1 cellular context compared by ENCODE assay signal in the genomic region with DNA sequence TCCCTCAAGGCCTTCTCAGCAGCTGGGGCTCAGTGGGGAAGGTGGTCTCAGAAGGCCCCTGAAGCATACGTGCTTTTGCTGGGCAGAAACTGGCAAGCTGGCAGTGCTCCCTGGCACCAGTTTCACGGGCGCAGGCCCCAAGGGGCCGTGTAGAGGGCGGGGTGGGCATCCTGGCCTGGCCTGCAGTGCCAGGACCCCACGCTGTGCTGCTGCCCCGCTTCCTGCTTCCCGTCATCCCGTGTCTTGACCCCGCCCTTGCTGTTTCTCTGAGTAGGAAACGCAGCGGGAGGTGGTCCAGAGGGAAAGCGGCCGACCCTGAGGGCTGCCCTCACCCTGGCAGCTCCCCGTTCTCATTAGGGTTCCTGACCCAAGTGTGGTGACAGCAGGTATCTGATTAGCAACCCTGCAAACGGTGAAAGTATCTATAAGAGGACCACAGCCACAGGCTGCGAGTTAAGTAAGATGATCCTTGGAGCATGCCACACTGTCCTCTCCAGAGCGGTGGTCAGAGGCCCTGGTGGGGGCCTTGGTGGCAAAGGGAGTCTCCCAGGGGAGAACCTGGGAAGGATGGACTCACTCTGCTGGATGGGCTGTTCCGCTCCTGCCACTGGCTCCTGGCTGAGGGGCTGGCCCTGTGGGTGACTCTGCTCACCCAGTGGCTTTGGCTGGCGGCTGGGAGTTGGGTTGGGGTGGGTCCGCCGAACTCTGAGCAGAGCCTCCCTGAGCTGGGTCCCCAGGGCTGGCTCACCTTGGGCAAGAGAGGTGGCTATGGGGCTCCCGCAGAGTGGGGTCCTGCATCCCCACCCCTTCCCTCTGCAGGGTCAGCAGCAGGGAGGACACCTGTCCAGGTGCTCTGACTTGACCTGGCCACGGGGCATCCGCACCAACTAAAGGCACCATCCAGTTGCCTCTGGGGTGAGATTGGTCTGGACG.
TF ChIP-seq lines count a peak whose summit lies in the region.

No MANE protein-coding gene starts in this region.

TF ChIP-seq in GM23338, 12 proteins besides CTCF, POLR2A, EP300 and RAD21:
- TF ChIP-seq, protein P1, sequence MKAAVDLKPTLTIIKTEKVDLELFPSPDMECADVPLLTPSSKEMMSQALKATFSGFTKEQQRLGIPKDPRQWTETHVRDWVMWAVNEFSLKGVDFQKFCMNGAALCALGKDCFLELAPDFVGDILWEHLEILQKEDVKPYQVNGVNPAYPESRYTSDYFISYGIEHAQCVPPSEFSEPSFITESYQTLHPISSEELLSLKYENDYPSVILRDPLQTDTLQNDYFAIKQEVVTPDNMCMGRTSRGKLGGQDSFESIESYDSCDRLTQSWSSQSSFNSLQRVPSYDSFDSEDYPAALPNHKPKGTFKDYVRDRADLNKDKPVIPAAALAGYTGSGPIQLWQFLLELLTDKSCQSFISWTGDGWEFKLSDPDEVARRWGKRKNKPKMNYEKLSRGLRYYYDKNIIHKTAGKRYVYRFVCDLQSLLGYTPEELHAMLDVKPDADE (IDR thresholded peaks at IDR 0.05), result no peak
- TF ChIP-seq EZH2 (IDR thresholded peaks at IDR 0.05; ENCODE audit: low read depth, unreplicated experiment), result no peak
- TF ChIP-seq, protein P2, sequence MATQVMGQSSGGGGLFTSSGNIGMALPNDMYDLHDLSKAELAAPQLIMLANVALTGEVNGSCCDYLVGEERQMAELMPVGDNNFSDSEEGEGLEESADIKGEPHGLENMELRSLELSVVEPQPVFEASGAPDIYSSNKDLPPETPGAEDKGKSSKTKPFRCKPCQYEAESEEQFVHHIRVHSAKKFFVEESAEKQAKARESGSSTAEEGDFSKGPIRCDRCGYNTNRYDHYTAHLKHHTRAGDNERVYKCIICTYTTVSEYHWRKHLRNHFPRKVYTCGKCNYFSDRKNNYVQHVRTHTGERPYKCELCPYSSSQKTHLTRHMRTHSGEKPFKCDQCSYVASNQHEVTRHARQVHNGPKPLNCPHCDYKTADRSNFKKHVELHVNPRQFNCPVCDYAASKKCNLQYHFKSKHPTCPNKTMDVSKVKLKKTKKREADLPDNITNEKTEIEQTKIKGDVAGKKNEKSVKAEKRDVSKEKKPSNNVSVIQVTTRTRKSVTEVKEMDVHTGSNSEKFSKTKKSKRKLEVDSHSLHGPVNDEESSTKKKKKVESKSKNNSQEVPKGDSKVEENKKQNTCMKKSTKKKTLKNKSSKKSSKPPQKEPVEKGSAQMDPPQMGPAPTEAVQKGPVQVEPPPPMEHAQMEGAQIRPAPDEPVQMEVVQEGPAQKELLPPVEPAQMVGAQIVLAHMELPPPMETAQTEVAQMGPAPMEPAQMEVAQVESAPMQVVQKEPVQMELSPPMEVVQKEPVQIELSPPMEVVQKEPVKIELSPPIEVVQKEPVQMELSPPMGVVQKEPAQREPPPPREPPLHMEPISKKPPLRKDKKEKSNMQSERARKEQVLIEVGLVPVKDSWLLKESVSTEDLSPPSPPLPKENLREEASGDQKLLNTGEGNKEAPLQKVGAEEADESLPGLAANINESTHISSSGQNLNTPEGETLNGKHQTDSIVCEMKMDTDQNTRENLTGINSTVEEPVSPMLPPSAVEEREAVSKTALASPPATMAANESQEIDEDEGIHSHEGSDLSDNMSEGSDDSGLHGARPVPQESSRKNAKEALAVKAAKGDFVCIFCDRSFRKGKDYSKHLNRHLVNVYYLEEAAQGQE (IDR thresholded peaks at IDR 0.05; ENCODE audit: unreplicated experiment), result no peak
- TF ChIP-seq, protein P3, sequence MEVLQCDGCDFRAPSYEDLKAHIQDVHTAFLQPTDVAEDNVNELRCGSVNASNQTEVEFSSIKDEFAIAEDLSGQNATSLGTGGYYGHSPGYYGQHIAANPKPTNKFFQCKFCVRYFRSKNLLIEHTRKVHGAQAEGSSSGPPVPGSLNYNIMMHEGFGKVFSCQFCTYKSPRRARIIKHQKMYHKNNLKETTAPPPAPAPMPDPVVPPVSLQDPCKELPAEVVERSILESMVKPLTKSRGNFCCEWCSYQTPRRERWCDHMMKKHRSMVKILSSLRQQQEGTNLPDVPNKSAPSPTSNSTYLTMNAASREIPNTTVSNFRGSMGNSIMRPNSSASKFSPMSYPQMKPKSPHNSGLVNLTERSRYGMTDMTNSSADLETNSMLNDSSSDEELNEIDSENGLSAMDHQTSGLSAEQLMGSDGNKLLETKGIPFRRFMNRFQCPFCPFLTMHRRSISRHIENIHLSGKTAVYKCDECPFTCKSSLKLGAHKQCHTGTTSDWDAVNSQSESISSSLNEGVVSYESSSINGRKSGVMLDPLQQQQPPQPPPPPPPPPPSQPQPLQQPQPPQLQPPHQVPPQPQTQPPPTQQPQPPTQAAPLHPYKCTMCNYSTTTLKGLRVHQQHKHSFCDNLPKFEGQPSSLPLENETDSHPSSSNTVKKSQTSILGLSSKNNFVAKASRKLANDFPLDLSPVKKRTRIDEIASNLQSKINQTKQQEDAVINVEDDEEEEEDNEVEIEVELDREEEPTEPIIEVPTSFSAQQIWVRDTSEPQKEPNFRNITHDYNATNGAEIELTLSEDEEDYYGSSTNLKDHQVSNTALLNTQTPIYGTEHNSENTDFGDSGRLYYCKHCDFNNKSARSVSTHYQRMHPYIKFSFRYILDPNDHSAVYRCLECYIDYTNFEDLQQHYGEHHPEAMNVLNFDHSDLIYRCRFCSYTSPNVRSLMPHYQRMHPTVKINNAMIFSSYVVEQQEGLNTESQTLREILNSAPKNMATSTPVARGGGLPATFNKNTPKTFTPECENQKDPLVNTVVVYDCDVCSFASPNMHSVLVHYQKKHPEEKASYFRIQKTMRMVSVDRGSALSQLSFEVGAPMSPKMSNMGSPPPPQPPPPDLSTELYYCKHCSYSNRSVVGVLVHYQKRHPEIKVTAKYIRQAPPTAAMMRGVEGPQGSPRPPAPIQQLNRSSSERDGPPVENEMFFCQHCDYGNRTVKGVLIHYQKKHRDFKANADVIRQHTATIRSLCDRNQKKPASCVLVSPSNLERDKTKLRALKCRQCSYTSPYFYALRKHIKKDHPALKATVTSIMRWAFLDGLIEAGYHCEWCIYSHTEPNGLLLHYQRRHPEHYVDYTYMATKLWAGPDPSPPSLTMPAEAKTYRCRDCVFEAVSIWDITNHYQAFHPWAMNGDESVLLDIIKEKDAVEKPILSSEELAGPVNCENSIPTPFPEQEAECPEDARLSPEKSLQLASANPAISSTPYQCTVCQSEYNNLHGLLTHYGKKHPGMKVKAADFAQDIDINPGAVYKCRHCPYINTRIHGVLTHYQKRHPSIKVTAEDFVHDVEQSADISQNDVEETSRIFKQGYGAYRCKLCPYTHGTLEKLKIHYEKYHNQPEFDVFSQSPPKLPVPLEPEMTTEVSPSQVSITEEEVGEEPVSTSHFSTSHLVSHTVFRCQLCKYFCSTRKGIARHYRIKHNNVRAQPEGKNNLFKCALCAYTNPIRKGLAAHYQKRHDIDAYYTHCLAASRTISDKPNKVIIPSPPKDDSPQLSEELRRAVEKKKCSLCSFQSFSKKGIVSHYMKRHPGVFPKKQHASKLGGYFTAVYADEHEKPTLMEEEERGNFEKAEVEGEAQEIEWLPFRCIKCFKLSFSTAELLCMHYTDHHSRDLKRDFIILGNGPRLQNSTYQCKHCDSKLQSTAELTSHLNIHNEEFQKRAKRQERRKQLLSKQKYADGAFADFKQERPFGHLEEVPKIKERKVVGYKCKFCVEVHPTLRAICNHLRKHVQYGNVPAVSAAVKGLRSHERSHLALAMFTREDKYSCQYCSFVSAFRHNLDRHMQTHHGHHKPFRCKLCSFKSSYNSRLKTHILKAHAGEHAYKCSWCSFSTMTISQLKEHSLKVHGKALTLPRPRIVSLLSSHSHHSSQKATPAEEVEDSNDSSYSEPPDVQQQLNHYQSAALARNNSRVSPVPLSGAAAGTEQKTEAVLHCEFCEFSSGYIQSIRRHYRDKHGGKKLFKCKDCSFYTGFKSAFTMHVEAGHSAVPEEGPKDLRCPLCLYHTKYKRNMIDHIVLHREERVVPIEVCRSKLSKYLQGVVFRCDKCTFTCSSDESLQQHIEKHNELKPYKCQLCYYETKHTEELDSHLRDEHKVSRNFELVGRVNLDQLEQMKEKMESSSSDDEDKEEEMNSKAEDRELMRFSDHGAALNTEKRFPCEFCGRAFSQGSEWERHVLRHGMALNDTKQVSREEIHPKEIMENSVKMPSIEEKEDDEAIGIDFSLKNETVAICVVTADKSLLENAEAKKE (CRISPR knock-in tag; IDR thresholded peaks at IDR 0.05), result no peak
- TF ChIP-seq CREB1 (CRISPR knock-in tag; IDR thresholded peaks at IDR 0.05; ENCODE audit: low read depth), result no peak
- TF ChIP-seq POLR2AphosphoS5 (IDR thresholded peaks at IDR 0.05; ENCODE audit: low read depth), result no peak
- no peak for TF ChIP-seq ZNF331 (CRISPR knock-in tag; IDR thresholded peaks at IDR 0.05; ENCODE audit: low read depth)
- TF ChIP-seq NANOG (IDR thresholded peaks at IDR 0.05; ENCODE audit: borderline replicate concordance), result no peak
- no peak for TF ChIP-seq JUNB (IDR thresholded peaks at IDR 0.05; ENCODE audit: unreplicated experiment)
- no peak for TF ChIP-seq ZNF114 (CRISPR knock-in tag; IDR thresholded peaks at IDR 0.05)
- TF ChIP-seq EZH2phosphoT487 (IDR thresholded peaks at IDR 0.05; ENCODE audit: unreplicated experiment), result no peak
- no peak for TF ChIP-seq STAT1 (IDR thresholded peaks at IDR 0.05; ENCODE audit: unreplicated experiment)
